1 cellular context compared by ENCODE assay signal in the genomic region with DNA sequence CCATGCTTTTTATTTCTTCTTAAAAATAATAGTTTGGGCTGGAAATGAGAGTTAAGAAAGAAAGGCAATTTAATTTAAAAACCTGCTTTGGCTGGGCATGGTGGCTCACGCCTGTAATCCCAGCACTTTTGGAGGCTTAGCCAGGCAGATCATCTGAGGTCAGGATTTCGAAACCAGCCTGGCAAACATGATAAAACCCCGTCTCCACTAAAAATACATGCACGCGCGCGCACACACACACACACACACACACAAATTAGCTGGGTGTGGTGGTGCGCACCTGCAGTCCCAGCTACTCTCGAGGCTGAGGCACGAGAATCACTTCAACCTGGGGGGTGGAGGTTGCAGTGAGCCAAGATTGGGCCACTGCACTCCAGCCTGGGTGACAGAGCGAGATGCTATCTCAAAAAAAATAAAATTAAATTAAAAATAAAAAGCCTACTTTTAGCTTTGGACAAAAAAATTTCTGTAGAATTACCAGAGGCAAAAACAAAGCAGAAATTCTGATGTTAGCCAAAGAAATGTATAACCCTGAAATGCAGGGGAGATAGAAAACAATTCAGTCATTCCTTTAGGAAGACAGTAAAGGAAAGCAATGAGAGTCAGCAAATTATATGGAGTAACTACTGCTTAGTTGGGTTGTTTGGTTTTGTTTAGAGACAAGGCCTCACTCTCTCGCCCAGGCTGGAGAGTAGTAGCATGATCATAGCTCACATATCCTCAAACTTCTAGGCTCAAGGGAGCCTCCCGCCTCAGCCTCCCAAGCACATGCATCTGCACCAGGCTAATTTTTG.
TF ChIP-seq lines count a peak whose summit lies in the region.

No MANE protein-coding gene starts in this region.

TF ChIP-seq in HepG2, 621 proteins besides CTCF, POLR2A, EP300 and RAD21 (continued from another document):
- TF ChIP-seq ZNF556 (CRISPR knock-in tag; IDR thresholded peaks at IDR 0.05; ENCODE audit: borderline replicate concordance) (no peak), EED (CRISPR knock-in tag; IDR thresholded peaks at IDR 0.05) (no peak), ZEB1 (IDR thresholded peaks at IDR 0.05; ENCODE audit: insufficient replicate concordance, low read depth) (no peak), ZNF777 (CRISPR knock-in tag; IDR thresholded peaks at IDR 0.05) (no peak), AGO1 (IDR thresholded peaks at IDR 0.05; ENCODE audit: low read depth, low read length, poor library complexity, severe bottlenecking) (no peak), STAT5B (CRISPR knock-in tag; IDR thresholded peaks at IDR 0.05) (no peak), PHF8 (CRISPR knock-in tag; IDR thresholded peaks at IDR 0.05) (no peak), CHCHD3 (CRISPR knock-in tag; IDR thresholded peaks at IDR 0.05) (no peak), FOXA1 (IDR thresholded peaks at IDR 0.05) (no peak), FOXA1 (CRISPR knock-in tag; IDR thresholded peaks at IDR 0.05) (no peak), NFRKB (IDR thresholded peaks at IDR 0.05) (no peak)
- TF ChIP-seq, protein P1, sequence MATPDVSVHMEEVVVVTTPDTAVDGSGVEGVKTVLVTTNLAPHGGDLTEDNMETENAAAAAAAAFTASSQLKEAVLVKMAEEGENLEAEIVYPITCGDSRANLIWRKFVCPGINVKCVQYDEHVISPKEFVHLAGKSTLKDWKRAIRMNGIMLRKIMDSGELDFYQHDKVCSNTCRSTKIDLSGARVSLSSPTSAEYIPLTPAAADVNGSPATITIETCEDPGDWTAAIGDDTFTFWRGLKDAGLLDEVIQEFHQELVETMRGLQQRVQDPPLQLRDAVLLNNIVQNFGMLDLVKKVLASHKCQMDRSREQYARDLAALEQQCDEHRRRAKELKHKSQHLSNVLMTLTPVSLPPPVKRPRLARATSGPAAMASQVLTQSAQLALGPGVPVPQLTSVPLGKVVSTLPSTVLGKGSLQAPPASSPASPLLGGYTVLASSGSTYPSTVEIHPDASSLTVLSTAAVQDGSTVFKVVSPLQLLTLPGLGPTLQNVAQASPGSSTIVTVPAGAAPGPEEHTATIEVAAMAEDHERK (CRISPR knock-in tag; IDR thresholded peaks at IDR 0.05; ENCODE audit: low read depth): no peak
- TF ChIP-seq, protein P2, sequence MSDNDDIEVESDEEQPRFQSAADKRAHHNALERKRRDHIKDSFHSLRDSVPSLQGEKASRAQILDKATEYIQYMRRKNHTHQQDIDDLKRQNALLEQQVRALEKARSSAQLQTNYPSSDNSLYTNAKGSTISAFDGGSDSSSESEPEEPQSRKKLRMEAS (IDR thresholded peaks at IDR 0.05): no peak
- TF ChIP-seq, protein P3, sequence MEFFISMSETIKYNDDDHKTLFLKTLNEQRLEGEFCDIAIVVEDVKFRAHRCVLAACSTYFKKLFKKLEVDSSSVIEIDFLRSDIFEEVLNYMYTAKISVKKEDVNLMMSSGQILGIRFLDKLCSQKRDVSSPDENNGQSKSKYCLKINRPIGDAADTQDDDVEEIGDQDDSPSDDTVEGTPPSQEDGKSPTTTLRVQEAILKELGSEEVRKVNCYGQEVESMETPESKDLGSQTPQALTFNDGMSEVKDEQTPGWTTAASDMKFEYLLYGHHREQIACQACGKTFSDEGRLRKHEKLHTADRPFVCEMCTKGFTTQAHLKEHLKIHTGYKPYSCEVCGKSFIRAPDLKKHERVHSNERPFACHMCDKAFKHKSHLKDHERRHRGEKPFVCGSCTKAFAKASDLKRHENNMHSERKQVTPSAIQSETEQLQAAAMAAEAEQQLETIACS (CRISPR knock-in tag; IDR thresholded peaks at IDR 0.05): 0 out of 2 replicates have a peak, but pooled peaks have one; percentile 21
- TF ChIP-seq, protein P4, sequence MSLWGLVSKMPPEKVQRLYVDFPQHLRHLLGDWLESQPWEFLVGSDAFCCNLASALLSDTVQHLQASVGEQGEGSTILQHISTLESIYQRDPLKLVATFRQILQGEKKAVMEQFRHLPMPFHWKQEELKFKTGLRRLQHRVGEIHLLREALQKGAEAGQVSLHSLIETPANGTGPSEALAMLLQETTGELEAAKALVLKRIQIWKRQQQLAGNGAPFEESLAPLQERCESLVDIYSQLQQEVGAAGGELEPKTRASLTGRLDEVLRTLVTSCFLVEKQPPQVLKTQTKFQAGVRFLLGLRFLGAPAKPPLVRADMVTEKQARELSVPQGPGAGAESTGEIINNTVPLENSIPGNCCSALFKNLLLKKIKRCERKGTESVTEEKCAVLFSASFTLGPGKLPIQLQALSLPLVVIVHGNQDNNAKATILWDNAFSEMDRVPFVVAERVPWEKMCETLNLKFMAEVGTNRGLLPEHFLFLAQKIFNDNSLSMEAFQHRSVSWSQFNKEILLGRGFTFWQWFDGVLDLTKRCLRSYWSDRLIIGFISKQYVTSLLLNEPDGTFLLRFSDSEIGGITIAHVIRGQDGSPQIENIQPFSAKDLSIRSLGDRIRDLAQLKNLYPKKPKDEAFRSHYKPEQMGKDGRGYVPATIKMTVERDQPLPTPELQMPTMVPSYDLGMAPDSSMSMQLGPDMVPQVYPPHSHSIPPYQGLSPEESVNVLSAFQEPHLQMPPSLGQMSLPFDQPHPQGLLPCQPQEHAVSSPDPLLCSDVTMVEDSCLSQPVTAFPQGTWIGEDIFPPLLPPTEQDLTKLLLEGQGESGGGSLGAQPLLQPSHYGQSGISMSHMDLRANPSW (CRISPR knock-in tag; IDR thresholded peaks at IDR 0.05; ENCODE audit: borderline replicate concordance): no peak
- TF ChIP-seq, protein P5, sequence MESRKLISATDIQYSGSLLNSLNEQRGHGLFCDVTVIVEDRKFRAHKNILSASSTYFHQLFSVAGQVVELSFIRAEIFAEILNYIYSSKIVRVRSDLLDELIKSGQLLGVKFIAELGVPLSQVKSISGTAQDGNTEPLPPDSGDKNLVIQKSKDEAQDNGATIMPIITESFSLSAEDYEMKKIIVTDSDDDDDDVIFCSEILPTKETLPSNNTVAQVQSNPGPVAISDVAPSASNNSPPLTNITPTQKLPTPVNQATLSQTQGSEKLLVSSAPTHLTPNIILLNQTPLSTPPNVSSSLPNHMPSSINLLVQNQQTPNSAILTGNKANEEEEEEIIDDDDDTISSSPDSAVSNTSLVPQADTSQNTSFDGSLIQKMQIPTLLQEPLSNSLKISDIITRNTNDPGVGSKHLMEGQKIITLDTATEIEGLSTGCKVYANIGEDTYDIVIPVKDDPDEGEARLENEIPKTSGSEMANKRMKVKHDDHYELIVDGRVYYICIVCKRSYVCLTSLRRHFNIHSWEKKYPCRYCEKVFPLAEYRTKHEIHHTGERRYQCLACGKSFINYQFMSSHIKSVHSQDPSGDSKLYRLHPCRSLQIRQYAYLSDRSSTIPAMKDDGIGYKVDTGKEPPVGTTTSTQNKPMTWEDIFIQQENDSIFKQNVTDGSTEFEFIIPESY (CRISPR knock-in tag; IDR thresholded peaks at IDR 0.05): 0 out of 2 replicates have a peak, but pooled peaks have one; percentile 10
- TF ChIP-seq, protein P6, sequence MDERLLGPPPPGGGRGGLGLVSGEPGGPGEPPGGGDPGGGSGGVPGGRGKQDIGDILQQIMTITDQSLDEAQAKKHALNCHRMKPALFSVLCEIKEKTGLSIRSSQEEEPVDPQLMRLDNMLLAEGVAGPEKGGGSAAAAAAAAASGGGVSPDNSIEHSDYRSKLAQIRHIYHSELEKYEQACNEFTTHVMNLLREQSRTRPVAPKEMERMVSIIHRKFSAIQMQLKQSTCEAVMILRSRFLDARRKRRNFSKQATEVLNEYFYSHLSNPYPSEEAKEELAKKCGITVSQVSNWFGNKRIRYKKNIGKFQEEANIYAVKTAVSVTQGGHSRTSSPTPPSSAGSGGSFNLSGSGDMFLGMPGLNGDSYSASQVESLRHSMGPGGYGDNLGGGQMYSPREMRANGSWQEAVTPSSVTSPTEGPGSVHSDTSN (CRISPR knock-in tag; IDR thresholded peaks at IDR 0.05): no peak
